In the genomic region with DNA sequence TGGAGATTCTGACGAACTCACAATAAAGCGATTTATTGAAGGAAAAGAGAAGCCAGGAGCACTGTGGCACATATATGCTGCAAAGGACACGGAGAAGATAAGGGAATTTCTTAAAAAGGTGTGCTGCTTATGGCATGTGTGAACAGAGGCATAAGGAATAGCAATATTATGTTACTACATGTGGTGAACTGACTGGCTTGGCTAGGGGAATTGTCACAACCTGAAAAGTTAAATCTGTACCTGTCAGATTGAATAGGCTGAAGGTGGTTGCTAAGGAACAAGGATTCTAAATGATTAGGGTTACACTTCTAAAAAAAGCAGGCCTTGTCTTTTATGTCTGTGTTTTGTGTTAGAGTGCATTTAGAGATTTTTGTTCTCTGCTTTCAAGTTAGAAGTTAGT, we compare ENCODE assay signal across 1 cellular context.
TF ChIP-seq lines count a peak whose summit lies in the region.

No MANE protein-coding gene starts in this region.

TF ChIP-seq in GM12878, 131 proteins besides CTCF, POLR2A, EP300 and RAD21 (continued from another document):
- TF ChIP-seq POLR2AphosphoS2 (IDR thresholded peaks at IDR 0.05; ENCODE audit: low read depth, low read length), result peak; percentile 39; the same call in 1 of the 2 replicates
